In genomic region chr11:62445314-62445740, GRCh38 we compare ENCODE assay signal across 9 cellular contexts. TPM values are rescaled to one million over a fixed set of nuclear protein-coding genes. Genes with fewer than 3 reads are reported as not detected.
DNase-seq lines count a peak whose midpoint lies in the region; ATAC-seq and TF ChIP-seq lines count a peak whose summit lies in the region.
"Had no signal": no experiment of that assay in that cellular context is flagged by ENCODE, and none has a peak within 500 bp of the region (broad histone marks: within the 10 kb centered on the region; RNA-seq: fewer than 3 reads in every experiment).

No MANE protein-coding gene starts in this region.

- TF ChIP-seq CTCF in breast epithelium (IDR thresholded peaks at IDR 0.05) (no peak), suprapubic skin (IDR thresholded peaks at IDR 0.05) (no peak)

- H3K27me3 ChIP-seq in breast epithelium, result no peaks in the 10 kb centered on the region
- no peaks in the 10 kb centered on the region for H3K27me3 ChIP-seq in suprapubic skin

- TF ChIP-seq POLR2A in breast epithelium (IDR thresholded peaks at IDR 0.05), result no peak
- no peak for TF ChIP-seq POLR2A in suprapubic skin (IDR thresholded peaks at IDR 0.05)

- WGBS in suprapubic skin, result 34% methylated on average over 5 of the region's 5 CpGs

- H3K36me3 ChIP-seq in breast epithelium, result no peaks in the 10 kb centered on the region
- H3K36me3 ChIP-seq in suprapubic skin, result no peaks in the 10 kb centered on the region

- H3K4me3 ChIP-seq in breast epithelium (peak overlapping the region in 1 of 3 donors; percentile 62), suprapubic skin (no peak overlapping the region)

- no peak for TF ChIP-seq EP300 in suprapubic skin (IDR thresholded peaks at IDR 0.05)

- H3K27ac ChIP-seq in breast epithelium (peak overlapping the region; percentile 92 to 96), suprapubic skin (peak overlapping the region; percentile 89)

- ATAC-seq in HG03521 (IDR thresholded peaks at IDR 0.05; ENCODE audit: unreplicated experiment) (no peak), HG02798 (IDR thresholded peaks at IDR 0.05; ENCODE audit: poor library complexity, unreplicated experiment) (no peak)

- H3K4me1 ChIP-seq in breast epithelium (peaks cover 5 to 27% of the 10 kb centered on the region in 2 donors), suprapubic skin (peaks cover 53% of the 10 kb centered on the region)

- peak; percentile 46 for DNase-seq in NCI-H2029 (lab: John Stamatoyannopoulos, UW)
- peak; percentile 80 to 83 for DNase-seq in breast epithelium (ENCODE audit: low spot score in 2 of 2)
- DNase-seq in left kidney (ENCODE audit: low read depth, low spot score), result peak; percentile 44
- peak in 1 of 2 donors; percentile 89 for DNase-seq in suprapubic skin (ENCODE audit: low spot score in 2 of 2)
- no peak for DNase-seq in SW 1271 (lab: John Stamatoyannopoulos, UW)
- DNase-seq in NK-92 treated with Interleukin-12 subunit alpha and Interleukin-12 subunit beta, amount 100 ng/mL, for 24 hours (lab: John Stamatoyannopoulos, UW), result no peak
- DNase-seq: DND-41 had no signal

- H3K9me3 ChIP-seq in breast epithelium, result no peaks in the 10 kb centered on the region
- H3K9me3 ChIP-seq in suprapubic skin, result no peaks in the 10 kb centered on the region

- intact Hi-C loops in breast epithelium (cut with DNase I; ENCODE audit: low total_unique reads), result no loop called here

RNA-seq across cellular contexts. Expression of gene SCGB1A1, which starts 26.5 kb away (rescaled TPM):
- not detected for total RNA-seq in breast epithelium
- not detected for total RNA-seq in suprapubic skin

Comparison
In these comparisons a context has a peak if more than half of its experiments do, and no peak if none do; other contexts are left out.
1. DNase-seq: peak in NCI-H2029 (single experiment), breast epithelium (2 of 2) and left kidney (single experiment); none in SW 1271 (0 of 2) and NK-92 treated with Interleukin-12 subunit alpha and Interleukin-12 subunit beta, amount 100 ng/mL, for 24 hours (single experiment).